ENCODE assay signal across 34 cellular contexts in genomic region chr4:154001187-154001586, GRCh38.
"Had no signal": no experiment of that assay in that cellular context is flagged by ENCODE, and none has a peak within 500 bp of the region (broad histone marks: within the 10 kb centered on the region; RNA-seq: fewer than 3 reads in every experiment).

No MANE protein-coding gene starts in this region.

- H3K9me3 ChIP-seq: MG63 had no signal

- DNase-seq: Karpas-422, Kasumi-1, MG63, MM.1S, MV-4-11, NCI-H1048, NCI-H1092, NCI-H1092 treated with DMSO at 0.1 percent for 48 hours, NCI-H1105, NCI-H1105 treated with DMSO at 0.1 percent for 48 hours, NCI-H1417, NCI-H1417 treated with DMSO at 0.1 percent for 48 hours, NCI-H1436, NCI-H1436 treated with DMSO at 0.1 percent for 48 hours, NCI-H146, NCI-H1694, NCI-H1694 treated with DMSO at 0.1 percent for 48 hours, NCI-H187, NCI-H187 treated with DMSO at 0.1 percent for 48 hours, NCI-H1930, NCI-H2029, NCI-H2029 treated with DMSO at 0.1 percent for 48 hours, NCI-H2081, NCI-H2081 treated with DMSO at 0.1 percent for 48 hours, NCI-H2107, NCI-H2171, NCI-H2171 treated with DMSO at 0.1 percent for 48 hours, NCI-H2227 treated with DMSO at 0.1 percent for 48 hours, NCI-H226, NCI-H345, NCI-H446, NCI-H446 treated with DMSO at 0.1 percent for 48 hours, NCI-H510A, NCI-H510A treated with DMSO at 0.1 percent for 48 hours had no signal

- H3K36me3 ChIP-seq: MG63 had no signal

- H3K4me3 ChIP-seq: MG63 had no signal

- H3K27me3 ChIP-seq: MG63 had no signal
